12 cellular contexts compared by ENCODE assay signal in genomic region chr11:61149624-61150615, GRCh38. TPM values are rescaled to one million over a fixed set of nuclear protein-coding genes. Genes with fewer than 3 reads are reported as not detected.
DNase-seq lines count a peak whose midpoint lies in the region; ATAC-seq and TF ChIP-seq lines count a peak whose summit lies in the region.
"Had no signal": no experiment of that assay in that cellular context is flagged by ENCODE, and none has a peak within 500 bp of the region (broad histone marks: within the 10 kb centered on the region; RNA-seq: fewer than 3 reads in every experiment).

No MANE protein-coding gene starts in this region.

- H3K9me3 ChIP-seq in neural progenitor cell (ENCODE audit: low read depth), result no peaks in the 10 kb centered on the region
- no peaks in the 10 kb centered on the region for H3K9me3 ChIP-seq in CD4-positive, alpha-beta memory T cell (ENCODE audit: control insufficient read depth in 1 of 2, low read length in 2 of 2)
- peaks cover 10% of the 10 kb centered on the region for H3K9me3 ChIP-seq in CD4-positive, alpha-beta T cell (ENCODE audit: control insufficient read depth, low read length)

- no peaks in the 10 kb centered on the region for H3K36me3 ChIP-seq in neural progenitor cell
- no peaks in the 10 kb centered on the region for H3K36me3 ChIP-seq in CD4-positive, alpha-beta memory T cell (ENCODE audit: insufficient read depth, low read length)

- no peaks in the 10 kb centered on the region for H3K27me3 ChIP-seq in neural progenitor cell
- no peaks in the 10 kb centered on the region for H3K27me3 ChIP-seq in CD4-positive, alpha-beta memory T cell (ENCODE audit: insufficient read depth, low read length)
- no peaks in the 10 kb centered on the region for H3K27me3 ChIP-seq in CD4-positive, alpha-beta T cell (ENCODE audit: control insufficient read depth, insufficient read depth, low read length)
- H3K27me3 ChIP-seq: dorsolateral prefrontal cortex had no signal

- no peaks in the 10 kb centered on the region for H3K27me3 Mint-ChIP-seq in CD14-positive monocyte (ENCODE audit: low read depth in 3 of 3)
- H3K27me3 Mint-ChIP-seq in neural progenitor cell (ENCODE audit: insufficient read depth, low read depth), result peaks cover 8% of the 10 kb centered on the region
- H3K27me3 Mint-ChIP-seq in CD4-positive, alpha-beta memory T cell, result no peaks in the 10 kb centered on the region
- H3K27me3 Mint-ChIP-seq in CD4-positive, alpha-beta T cell, result no peaks in the 10 kb centered on the region
- H3K27me3 Mint-ChIP-seq in activated naive CD8-positive, alpha-beta T cell treated with anti-CD3 and anti-CD28 coated beads, Interleukin-2, amount 50 U/mL, for 24 hours, result no peaks in the 10 kb centered on the region

- peaks cover 67% of the 10 kb centered on the region for H3K4me1 Mint-ChIP-seq in CD14-positive monocyte
- peaks cover 75% of the 10 kb centered on the region for H3K4me1 Mint-ChIP-seq in neural progenitor cell
- peaks cover 6 to 15% (median 6%) of the 10 kb centered on the region in 4 donors for H3K4me1 Mint-ChIP-seq in CD4-positive, alpha-beta memory T cell
- H3K4me1 Mint-ChIP-seq in CD4-positive, alpha-beta T cell (ENCODE audit: low read depth), result peaks cover 32% of the 10 kb centered on the region
- H3K4me1 Mint-ChIP-seq in activated naive CD8-positive, alpha-beta T cell treated with anti-CD3 and anti-CD28 coated beads, Interleukin-2, amount 50 U/mL, for 24 hours, result peaks cover 22% of the 10 kb centered on the region

- POLR2A ChIA-PET in CD4-positive, alpha-beta memory T cell (lab: Charles Lee; ENCODE audit: partially characterized antibody), result interaction anchor here (0.6 to 1.1 kb wide), 3 partner anchors 12 to 179 kb away, joined by 3 to 4 read pairs (median 3); partner anchors contain the start of genes CD6 and VPS37C
- POLR2A ChIA-PET in CD4-positive, alpha-beta T cell (lab: Charles Lee), result interaction anchor here (1.1 kb wide), 1 partner anchor 10 kb away, joined by 3 read pairs; no protein-coding TSS in a partner anchor

- TF ChIP-seq CTCF in CD14-positive monocyte (IDR thresholded peaks at IDR 0.05), result no peak
- no peak for TF ChIP-seq CTCF in neural progenitor cell (IDR thresholded peaks at IDR 0.05)
- TF ChIP-seq CTCF in CD4-positive, alpha-beta T cell (IDR thresholded peaks at IDR 0.05), result no peak

- peaks cover 36 to 66% of the 10 kb centered on the region in 2 donors for H3K36me3 Mint-ChIP-seq in CD14-positive monocyte
- peaks cover 8% of the 10 kb centered on the region for H3K36me3 Mint-ChIP-seq in neural progenitor cell
- H3K36me3 Mint-ChIP-seq in CD4-positive, alpha-beta memory T cell, result peaks cover 8 to 14% of the 10 kb centered on the region in 2 donors
- H3K36me3 Mint-ChIP-seq in CD4-positive, alpha-beta T cell (ENCODE audit: low read depth), result peaks cover 17% of the 10 kb centered on the region
- H3K36me3 Mint-ChIP-seq in activated naive CD8-positive, alpha-beta T cell treated with anti-CD3 and anti-CD28 coated beads, Interleukin-2, amount 50 U/mL, for 24 hours (ENCODE audit: low read depth), result peaks cover 11% of the 10 kb centered on the region

- peak overlapping the region; percentile 53 for H3K4me2 ChIP-seq in neural progenitor cell

- H3K4me3 Mint-ChIP-seq in CD14-positive monocyte (peak overlapping the region; percentile 53 to 65), neural progenitor cell (peak overlapping the region; percentile 67)
- no peak overlapping the region for H3K4me3 Mint-ChIP-seq in CD4-positive, alpha-beta memory T cell
- no peak overlapping the region for H3K4me3 Mint-ChIP-seq in CD4-positive, alpha-beta T cell
- no peak overlapping the region for H3K4me3 Mint-ChIP-seq in activated naive CD8-positive, alpha-beta T cell treated with anti-CD3 and anti-CD28 coated beads, Interleukin-2, amount 50 U/mL, for 24 hours

- no peak overlapping the region for H2AFZ ChIP-seq in neural progenitor cell (replicated peaks)

- CTCF ChIA-PET in CD4-positive, alpha-beta memory T cell (lab: Charles Lee; ENCODE audit: partially characterized antibody), result no interaction called here
- CTCF ChIA-PET in CD4-positive, alpha-beta T cell (lab: Charles Lee), result no interaction called here

- no peak overlapping the region for H3K9ac ChIP-seq in neural progenitor cell

- H3K79me2 ChIP-seq in neural progenitor cell (ENCODE audit: low read depth), result peaks cover 76% of the 10 kb centered on the region

- H3K27ac Mint-ChIP-seq in CD14-positive monocyte (peak overlapping the region; percentile 68 to 86 (median 76)), neural progenitor cell (peak overlapping the region; percentile 88)
- H3K27ac Mint-ChIP-seq in CD4-positive, alpha-beta memory T cell, result peak overlapping the region in 2 of 7 donors; percentile 53 to 79
- H3K27ac Mint-ChIP-seq in CD4-positive, alpha-beta T cell, result no peak overlapping the region
- no peak overlapping the region for H3K27ac Mint-ChIP-seq in activated naive CD8-positive, alpha-beta T cell treated with anti-CD3 and anti-CD28 coated beads, Interleukin-2, amount 50 U/mL, for 24 hours

- H4K20me1 ChIP-seq in neural progenitor cell (ENCODE audit: low read depth), result peaks cover 84% of the 10 kb centered on the region

- peak; percentile 44 for DNase-seq in CD14-positive monocyte (ENCODE audit: low spot score)
- DNase-seq in NCI-H526 treated with DMSO at 0.1 percent for 48 hours (lab: John Stamatoyannopoulos, UW), result peak; percentile 88
- DNase-seq in neural progenitor cell (ENCODE audit: low spot score), result peak; percentile 40
- no peak for DNase-seq in CD4-positive, alpha-beta memory T cell
- no peak for DNase-seq in NCI-H774 (lab: John Stamatoyannopoulos, UW)
- no peak for DNase-seq in CD4-positive, alpha-beta T cell
- DNase-seq in activated naive CD8-positive, alpha-beta T cell treated with anti-CD3 and anti-CD28 coated beads, Interleukin-2, amount 50 U/mL, for 24 hours, result no peak
- DNase-seq: KBM-7 had no signal

- peak; percentile 60 for ATAC-seq in esophagus mucosa
- ATAC-seq in CD4-positive, alpha-beta T cell (ENCODE audit: poor library complexity), result no peak
- ATAC-seq in activated naive CD8-positive, alpha-beta T cell treated with anti-CD3 and anti-CD28 coated beads, Interleukin-2, amount 50 U/mL, for 24 hours, result no peak
- ATAC-seq: Panc1 had no signal

- H3F3A ChIP-seq in neural progenitor cell (ENCODE audit: low read depth), result peaks cover 28% of the 10 kb centered on the region

- H3K4me1 ChIP-seq in neural progenitor cell, result peaks cover 59% of the 10 kb centered on the region
- H3K4me1 ChIP-seq in CD4-positive, alpha-beta memory T cell (ENCODE audit: insufficient read depth, low read length), result no peaks in the 10 kb centered on the region

- H3K4me3 ChIP-seq in neural progenitor cell, result no peak overlapping the region
- H3K4me3 ChIP-seq in CD4-positive, alpha-beta memory T cell (ENCODE audit: low read length in 2 of 2), result no peak overlapping the region

- peak overlapping the region; percentile 18 for H3K27ac ChIP-seq in neural progenitor cell
- no peak overlapping the region for H3K27ac ChIP-seq in CD4-positive, alpha-beta memory T cell (ENCODE audit: low read depth, low read length)
- no peak overlapping the region for H3K27ac ChIP-seq in CD4-positive, alpha-beta T cell (ENCODE audit: low read depth, low read length)

- intact Hi-C loops in CD14-positive monocyte (cut with micrococcal nuclease), result loop anchor here in 1 of 2 donors (5.0 kb wide), 1 partner anchor 37 kb away; no protein-coding TSS in a partner anchor
- intact Hi-C loops in CD4-positive, alpha-beta memory T cell (cut with micrococcal nuclease), result no loop called here
- intact Hi-C loops in CD4-positive, alpha-beta T cell (cut with DNase I, micrococcal nuclease), result no loop called here

- H3K9me3 Mint-ChIP-seq in CD14-positive monocyte (peaks cover 3 to 7% (median 4%) of the 10 kb centered on the region in 7 donors), neural progenitor cell (peaks cover 9% of the 10 kb centered on the region)
- peaks cover 0 to 11% (median 8%) of the 10 kb centered on the region in 8 donors for H3K9me3 Mint-ChIP-seq in CD4-positive, alpha-beta memory T cell
- H3K9me3 Mint-ChIP-seq in CD4-positive, alpha-beta T cell, result peaks cover 5% of the 10 kb centered on the region
- H3K9me3 Mint-ChIP-seq in activated naive CD8-positive, alpha-beta T cell treated with anti-CD3 and anti-CD28 coated beads, Interleukin-2, amount 50 U/mL, for 24 hours, result peaks cover 10% of the 10 kb centered on the region

RNA-seq across cellular contexts. Expression of gene VPS37C, which starts 11.3 kb away (rescaled TPM):
- polyA plus RNA-seq in CD14-positive monocyte, result 1 to 10 TPM; 1.9 to 3.8 TPM
- total RNA-seq in esophagus mucosa, result 13.4 TPM
- total RNA-seq in neural progenitor cell (ENCODE audit: low replicate concordance), result 9.9 and 19.9 TPM in 2 replicates
- total RNA-seq in CD4-positive, alpha-beta memory T cell, result 1 to 10 TPM; 7.3 to 7.9 TPM
- polyA plus RNA-seq in CD4-positive, alpha-beta memory T cell, result under 1 TPM; 0.25 to 0.93 TPM
- total RNA-seq in CD4-positive, alpha-beta T cell, result 1 to 10 TPM; 1.8 to 2.0 TPM

RNA-seq across cellular contexts. Expression of gene CD5, which starts 47.6 kb away (rescaled TPM):
- under 1 TPM; 0.34 to 0.61 TPM for polyA plus RNA-seq in CD14-positive monocyte
- total RNA-seq in esophagus mucosa (0.48 TPM), neural progenitor cell (ENCODE audit: low replicate concordance) (not detected in 2 replicates)
- 100 to 1,000 TPM; 283 to 289 TPM for total RNA-seq in CD4-positive, alpha-beta memory T cell
- 100 to 1,000 TPM; 170 to 323 TPM for polyA plus RNA-seq in CD4-positive, alpha-beta memory T cell
- 100 to 1,000 TPM; 421 to 423 TPM for total RNA-seq in CD4-positive, alpha-beta T cell
- polyA plus RNA-seq: BJ had no signal

RNA-seq across cellular contexts. Expression of gene PGA3, which starts 53.4 kb away (rescaled TPM):
- polyA plus RNA-seq in CD14-positive monocyte, result 1 to 10 TPM; 1.4 to 4.1 TPM
- total RNA-seq in esophagus mucosa (not detected), neural progenitor cell (ENCODE audit: low replicate concordance) (0.28 TPM in 1 of 2 replicates, not detected in the other)
- not detected for total RNA-seq in CD4-positive, alpha-beta memory T cell
- not detected for polyA plus RNA-seq in CD4-positive, alpha-beta memory T cell
- total RNA-seq in CD4-positive, alpha-beta T cell, result not detected
- polyA plus RNA-seq: BJ had no signal

Comparison
In these comparisons a context has a peak if more than half of its experiments do, and no peak if none do; other contexts are left out.
1. DNase-seq: peak in CD14-positive monocyte (single experiment), NCI-H526 treated with DMSO at 0.1 percent for 48 hours (single experiment) and neural progenitor cell (single experiment); none in CD4-positive, alpha-beta memory T cell (0 of 5), NCI-H774 (single experiment), CD4-positive, alpha-beta T cell (0 of 10) and activated naive CD8-positive, alpha-beta T cell treated with anti-CD3 and anti-CD28 coated beads, Interleukin-2, amount 50 U/mL, for 24 hours (single experiment).
2. H3K27ac Mint-ChIP-seq: peak in CD14-positive monocyte (7 of 7) and neural progenitor cell (single experiment); none in CD4-positive, alpha-beta T cell (single experiment) and activated naive CD8-positive, alpha-beta T cell treated with anti-CD3 and anti-CD28 coated beads, Interleukin-2, amount 50 U/mL, for 24 hours (single experiment).
3. H3K4me3 Mint-ChIP-seq: peak in CD14-positive monocyte (2 of 2) and neural progenitor cell (single experiment); none in CD4-positive, alpha-beta memory T cell (0 of 8), CD4-positive, alpha-beta T cell (single experiment) and activated naive CD8-positive, alpha-beta T cell treated with anti-CD3 and anti-CD28 coated beads, Interleukin-2, amount 50 U/mL, for 24 hours (single experiment).
4. RNA of gene CD5, which starts 47.6 kb away (total RNA-seq): 421 to 423 TPM in CD4-positive, alpha-beta T cell and 283 to 289 TPM in CD4-positive, alpha-beta memory T cell; 0.48 TPM in esophagus mucosa (single experiment) and not detected in neural progenitor cell; every median in the first group is over 100 times any median in the second.